In the genomic region with DNA sequence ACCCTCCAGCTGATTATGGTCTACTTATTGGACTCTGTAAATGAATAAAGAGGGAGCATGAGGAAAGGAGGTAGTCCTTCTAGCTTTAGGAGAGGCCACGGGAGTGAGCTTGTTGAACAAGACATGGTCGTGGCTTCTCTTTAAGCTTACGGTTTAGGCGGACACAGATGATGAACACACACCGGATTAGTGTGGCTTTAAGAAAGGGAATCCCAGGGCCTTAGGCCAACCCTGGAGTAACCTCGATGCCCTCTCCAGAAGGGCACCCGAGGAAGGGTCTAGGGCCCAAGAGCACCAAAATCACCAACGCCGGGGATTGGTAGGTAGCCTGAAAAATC, we compare ENCODE assay signal across 8 cellular contexts. TPM values are rescaled to one million over a fixed set of nuclear protein-coding genes. Genes with fewer than 3 reads are reported as not detected.
DNase-seq lines count a peak whose midpoint lies in the region; ATAC-seq and TF ChIP-seq lines count a peak whose summit lies in the region.

No MANE protein-coding gene starts in this region.

- H3K4me3 ChIP-seq in GM06990 (replicated peaks; ENCODE audit: low read depth, low read length) (peak overlapping the region; percentile 65), epithelial cell of esophagus (ENCODE audit: low read length) (peak overlapping the region; percentile 20), smooth muscle cell (peak overlapping the region; percentile 21)

- H3K27me3 ChIP-seq in GM06990 (replicated peaks; ENCODE audit: control insufficient read depth, insufficient read depth, low read length) (no peaks in the 10 kb centered on the region), smooth muscle cell (ENCODE audit: low read depth) (no peaks in the 10 kb centered on the region)

- H2AFZ ChIP-seq in smooth muscle cell (ENCODE audit: low read depth) = peak overlapping the region; percentile 64

- H3K79me2 ChIP-seq in smooth muscle cell (ENCODE audit: low read depth) = peaks cover 16% of the 10 kb centered on the region

- peak; percentile 6 for ATAC-seq in GM21786 (IDR thresholded peaks at IDR 0.05; ENCODE audit: unreplicated experiment)

- H3K4me2 ChIP-seq in smooth muscle cell = peak overlapping the region; percentile 96

- H3F3A ChIP-seq in smooth muscle cell (ENCODE audit: low read depth) = peaks cover 3% of the 10 kb centered on the region

- no peak overlapping the region for H3K27ac ChIP-seq in smooth muscle cell (ENCODE audit: low read depth)

- peaks cover 25% of the 10 kb centered on the region for H4K20me1 ChIP-seq in smooth muscle cell (ENCODE audit: low read depth)

- H3K4me1 ChIP-seq in smooth muscle cell (ENCODE audit: low read depth) = peaks cover 17% of the 10 kb centered on the region

- no peak for TF ChIP-seq CTCF in GM06990 (IDR thresholded peaks at IDR 0.05; ENCODE audit: insufficient read depth, low read length, poor library complexity, severe bottlenecking)
- TF ChIP-seq CTCF in epithelial cell of esophagus (IDR thresholded peaks at IDR 0.05; ENCODE audit: insufficient read depth, low read depth, low read length, missing control alignments) = no peak
- no peak for TF ChIP-seq CTCF in smooth muscle cell (IDR thresholded peaks at IDR 0.05; ENCODE audit: borderline replicate concordance, insufficient read depth, poor library complexity, severe bottlenecking)

- 18% methylated on average over 9 of the region's 9 CpGs for WGBS in smooth muscle cell (ENCODE audit: low lambda C conversion rate)

- H3K9ac ChIP-seq in smooth muscle cell (ENCODE audit: low read depth) = no peak overlapping the region

- DNase-seq in GM06990 (ENCODE audit: extremely low read depth, insufficient read length) (no peak), NCI-H69 (lab: John Stamatoyannopoulos, UW) (peak; percentile 55), epithelial cell of esophagus (ENCODE audit: low read depth) (no peak), smooth muscle cell (lab: John Stamatoyannopoulos, UW; ENCODE audit: unreplicated experiment) (no peak), NCI-H1417 (lab: John Stamatoyannopoulos, UW) (no peak)
- no peak for DNase-seq in stimulated activated naive CD4-positive, alpha-beta T cell treated with Interleukin-2 at 50 U/mL for 16 hours (lab: John Stamatoyannopoulos, UW)
- DNase-seq in central memory CD4-positive, alpha-beta T cell = no peak

- H3K9me3 ChIP-seq in smooth muscle cell (replicated peaks; ENCODE audit: low read depth) = no peaks in the 10 kb centered on the region

- H3K36me3 ChIP-seq in GM06990 (ENCODE audit: control insufficient read depth, insufficient read depth, low read length) (peaks cover 10% of the 10 kb centered on the region), smooth muscle cell (ENCODE audit: low read depth) (no peaks in the 10 kb centered on the region)

RNA-seq across cellular contexts. Expression of gene ERVMER34-1, which starts 39.4 kb away (rescaled TPM):
- 3.4 and 4.1 TPM in 2 replicates for total RNA-seq in smooth muscle cell
- polyA plus RNA-seq in smooth muscle cell = 0.71 and 1.5 TPM in 2 replicates

RNA-seq across cellular contexts. Expression of gene USP46, which starts 52.7 kb away (rescaled TPM):
- 30.4 and 31.8 TPM in 2 replicates for total RNA-seq in smooth muscle cell
- 17.2 and 21.7 TPM in 2 replicates for polyA plus RNA-seq in smooth muscle cell
